ENCODE assay signal across 8 cellular contexts in the genomic region with DNA sequence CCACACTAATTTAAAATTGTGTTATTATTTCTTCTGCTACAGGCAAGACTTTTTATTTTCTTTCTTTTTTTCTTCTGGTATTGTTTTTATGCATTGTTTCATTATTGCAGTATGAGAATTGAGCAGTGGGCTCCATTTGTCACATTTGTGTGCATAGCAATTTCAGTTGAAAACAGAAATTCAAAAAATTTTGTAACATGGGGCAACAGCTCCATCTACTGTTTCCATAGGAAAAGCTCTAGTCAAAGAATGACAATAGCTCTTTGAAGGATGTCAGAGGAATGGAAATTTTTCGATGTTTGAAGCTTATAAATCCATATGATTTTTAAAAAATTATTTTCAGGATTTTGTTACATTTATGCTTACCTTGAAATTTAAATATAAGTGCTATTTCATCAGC.
DNase-seq lines count a peak whose midpoint lies in the region; ATAC-seq and FAIRE-seq lines count a peak whose summit lies in the region.

No MANE protein-coding gene starts in this region.

- peak; percentile 97 for FAIRE-seq in A204.1 (lab: Jason Lieb, UNC)

- ATAC-seq in HG03565 (IDR thresholded peaks at IDR 0.05; ENCODE audit: unreplicated experiment) = peak; percentile 42
- ATAC-seq in GM21786 (IDR thresholded peaks at IDR 0.05; ENCODE audit: unreplicated experiment) = no peak

- DNase-seq in GM04504 (ENCODE audit: low read depth) (peak; percentile 2), RPMI8226 (peak; percentile 64), fibroblast of peridontal ligament (ENCODE audit: extremely low read depth) (peak; percentile 74), putamen (ENCODE audit: low spot score) (peak; percentile 40)
- DNase-seq in effector CD4-positive, alpha-beta T cell = no peak
